In genomic region chr14:61836807-61837206, GRCh38 we compare ENCODE assay signal across 16 cellular contexts. TPM values are rescaled to one million over a fixed set of nuclear protein-coding genes. Genes with fewer than 3 reads are reported as not detected.
"Had no signal": no experiment of that assay in that cellular context is flagged by ENCODE, and none has a peak within 500 bp of the region (broad histone marks: within the 10 kb centered on the region; RNA-seq: fewer than 3 reads in every experiment).

No MANE protein-coding gene starts in this region.

- H3K27ac ChIP-seq: adrenal gland, body of pancreas, breast epithelium, PC-9, RWPE1, WERI-Rb-1 had no signal

- H3K4me1 ChIP-seq: adrenal gland, body of pancreas, breast epithelium had no signal

- H3K36me3 ChIP-seq: adrenal gland, breast epithelium, WERI-Rb-1 had no signal

- H3K36me3 Mint-ChIP-seq: activated naive CD8-positive, alpha-beta T cell treated with anti-CD3 and anti-CD28 coated beads for 36 hours; T-cell had no signal

- H3K9me3 Mint-ChIP-seq: activated CD4-positive, alpha-beta T cell treated with anti-CD3 and anti-CD28 coated beads, Interleukin-2, amount 10 ng/mL, durations not matched to agents 24 days and 14 days; activated CD8-positive, alpha-beta T cell treated with anti-CD3 and anti-CD28 coated beads for 36 hours; activated T-cell treated with anti-CD3 and anti-CD28 coated beads, Interleukin-2, amount 50 U/mL, for 72 hours; activated T-helper 17 cell treated with anti-CD3 and anti-CD28 coated beads, Interleukin-2, amount 50 U/mL, for 72 hours; T-cell had no signal

- H3K27ac Mint-ChIP-seq: activated CD4-positive, alpha-beta T cell treated with anti-CD3 and anti-CD28 coated beads, Interleukin-2, amount 10 ng/mL, durations not matched to agents 24 days and 14 days; activated CD8-positive, alpha-beta T cell treated with anti-CD3 and anti-CD28 coated beads for 36 hours; activated naive CD8-positive, alpha-beta T cell treated with anti-CD3 and anti-CD28 coated beads for 36 hours; activated T-cell treated with anti-CD3 and anti-CD28 coated beads, Interleukin-2, amount 50 U/mL, for 72 hours; activated T-helper 17 cell treated with anti-CD3 and anti-CD28 coated beads, Interleukin-2, amount 50 U/mL, for 72 hours; T-cell; T-helper 17 cell had no signal

- H3K4me1 Mint-ChIP-seq: activated T-helper 17 cell treated with anti-CD3 and anti-CD28 coated beads, Interleukin-2, amount 50 U/mL, for 72 hours had no signal

- H3K9me3 ChIP-seq: adrenal gland, body of pancreas, breast epithelium had no signal

- H2AFZ ChIP-seq: PC-9 had no signal

- H3K27me3 Mint-ChIP-seq: activated T-helper 17 cell treated with anti-CD3 and anti-CD28 coated beads, Interleukin-2, amount 50 U/mL, for 72 hours; T-cell had no signal

- H3K27me3 ChIP-seq: adrenal gland, body of pancreas, breast epithelium had no signal

- H3K4me2 ChIP-seq: PC-9 had no signal

- H3K4me3 ChIP-seq: adrenal gland, body of pancreas, breast epithelium, PC-9 had no signal

- H3K4me3 Mint-ChIP-seq: activated CD4-positive, alpha-beta T cell treated with anti-CD3 and anti-CD28 coated beads, Interleukin-2, amount 10 ng/mL, durations not matched to agents 24 days and 14 days; activated CD8-positive, alpha-beta T cell treated with anti-CD3 and anti-CD28 coated beads for 36 hours; activated naive CD8-positive, alpha-beta T cell treated with anti-CD3 and anti-CD28 coated beads for 36 hours; activated T-cell treated with anti-CD3 and anti-CD28 coated beads, Interleukin-2, amount 50 U/mL, for 72 hours; activated T-helper 17 cell treated with anti-CD3 and anti-CD28 coated beads, Interleukin-2, amount 50 U/mL, for 72 hours; T-cell; T-helper 17 cell had no signal

RNA-seq across cellular contexts. Expression of gene SYT16, which starts 24.3 kb away (rescaled TPM):
- total RNA-seq: activated CD4-positive, alpha-beta T cell treated with anti-CD3 and anti-CD28 coated beads, Interleukin-2, amount 10 ng/mL, durations not matched to agents 24 days and 14 days; activated CD8-positive, alpha-beta memory T cell treated with anti-CD3 and anti-CD28 coated beads for 36 hours; activated T-helper 17 cell treated with anti-CD3 and anti-CD28 coated beads, Interleukin-2, amount 50 U/mL, for 72 hours; Right ventricle myocardium inferior; SK-MEL-5; T-helper 17 cell had no signal
